ENCODE assay signal across 26 cellular contexts in the genomic region with DNA sequence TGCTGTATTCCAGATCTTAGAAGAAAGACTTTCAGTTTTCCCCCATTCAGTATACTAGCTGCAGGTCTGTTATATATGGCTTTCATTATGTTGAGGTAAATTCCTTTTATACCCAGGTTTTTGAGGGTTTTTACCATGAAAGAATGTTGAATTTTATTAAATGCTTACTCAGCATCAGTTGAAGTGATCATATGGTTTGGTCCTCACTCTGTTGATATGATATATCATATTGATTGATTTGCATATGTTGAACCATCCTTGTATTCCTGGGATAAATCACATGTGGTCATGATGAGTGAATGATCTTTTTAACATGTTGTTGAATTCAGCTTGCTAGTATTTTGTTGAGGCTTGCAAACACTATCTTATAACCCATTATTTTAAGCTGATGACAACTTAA.
"Had no signal": no experiment of that assay in that cellular context is flagged by ENCODE, and none has a peak within 500 bp of the region (broad histone marks: within the 10 kb centered on the region; RNA-seq: fewer than 3 reads in every experiment).

No MANE protein-coding gene starts in this region.

- H3K4me2 ChIP-seq: neural progenitor cell, smooth muscle cell had no signal

- H3K4me3 ChIP-seq: neural progenitor cell, ovary, psoas muscle, skin epidermis, smooth muscle cell, spleen, stomach, thoracic aorta, thyroid gland, tibial nerve, upper lobe of left lung, uterus had no signal

- H3K36me3 ChIP-seq: neural progenitor cell, ovary, thoracic aorta, thyroid gland, uterus had no signal

- H3K27ac ChIP-seq: neural progenitor cell, ovary, parathyroid adenoma, psoas muscle, skin epidermis, spleen, stomach, thoracic aorta, thyroid gland, tibial nerve, upper lobe of left lung, uterus had no signal

- ATAC-seq: naive thymus-derived CD4-positive, alpha-beta T cell; natural killer cell; psoas muscle; right cardiac atrium; sciatic nerve; stimulated activated effector memory CD8-positive, alpha-beta T cell treated with anti-CD3 and anti-CD28 coated beads, Interleukin-12 subunit alpha, Interleukin-12 subunit beta, amount 100 ng/mL, for 72 hours; stimulated activated naive B cell treated with anti-CD40 and anti-IgM and Interleukin-4, amounts not matched to agents 10 μg/mL and 1 μg/mL and 100 μg/mL, for 72 hours had no signal

- DNase-seq: naive thymus-derived CD4-positive, alpha-beta T cell; natural killer cell; occipital lobe; ovary; posterior cingulate gyrus; psoas muscle; right cardiac atrium; spleen; stimulated activated CD4-positive, alpha-beta T cell treated with anti-CD3 and anti-CD28 coated beads, Interleukin-12 subunit alpha, Interleukin-12 subunit beta, amount 100 ng/mL, for 4 hours; stimulated activated CD4-positive, alpha-beta T cell treated with anti-CD3 and anti-CD28 coated beads, Interleukin-1b, Interleukin-23, amount 100 ng/mL, for 48 hours; stimulated activated CD4-positive, alpha-beta T cell treated with anti-CD3 and anti-CD28 coated beads, Interleukin-4, amount 100 ng/mL, for 1 hour; stimulated activated naive B cell treated with anti-CD40 and anti-IgM and Interleukin-4, amounts not matched to agents 10 μg/mL and 1 μg/mL and 100 μg/mL, for 72 hours; stimulated activated naive CD4-positive, alpha-beta T cell treated with Interleukin-2 at 50 U/mL for 16 hours; stomach; thyroid gland; trophoblast cell; upper lobe of left lung; uterus had no signal

- H2AFZ ChIP-seq: neural progenitor cell, parathyroid adenoma had no signal

- H3K4me1 ChIP-seq: neural progenitor cell, parathyroid adenoma, psoas muscle, spleen, stomach, thyroid gland, tibial nerve, upper lobe of left lung, uterus had no signal

- H3K9me3 ChIP-seq: ovary, thyroid gland had no signal

- H3K9ac ChIP-seq: neural progenitor cell, parathyroid adenoma had no signal

- H3K27me3 ChIP-seq: neural progenitor cell, ovary, spleen, stomach, thyroid gland, tibial nerve, upper lobe of left lung, uterus had no signal
